In genomic region chr18:57004366-57005121, GRCh38 we compare ENCODE assay signal across 8 cellular contexts.
DNase-seq lines count a peak whose midpoint lies in the region; ATAC-seq, FAIRE-seq and TF ChIP-seq lines count a peak whose summit lies in the region.

No MANE protein-coding gene starts in this region.

- H3K27me3 ChIP-seq in pancreas, result no peaks in the 10 kb centered on the region

- ATAC-seq in GM21786 (IDR thresholded peaks at IDR 0.05; ENCODE audit: unreplicated experiment) (peak; percentile 98), pancreas (peak; percentile 40 to 89 (median 82))

- in situ Hi-C loops in astrocyte of the spinal cord (cut with HindIII; ENCODE audit: low sequenced_read_pairs), result no loop called here

- TF ChIP-seq CTCF in astrocyte of the spinal cord (IDR thresholded peaks at IDR 0.05; ENCODE audit: low read depth, low read length) (no peak), pancreas (IDR thresholded peaks at IDR 0.05) (no peak), coronary artery (IDR thresholded peaks at IDR 0.05) (no peak)

- WGBS in pancreas, 2 donors, result 49 to 61% methylated on average over 5 of the region's 5 CpGs

- no peak overlapping the region for H3K4me3 ChIP-seq in astrocyte of the spinal cord (ENCODE audit: low read depth, low read length)
- H3K4me3 ChIP-seq in pancreas, result no peak overlapping the region
- no peak overlapping the region for H3K4me3 ChIP-seq in coronary artery

- H3K4me1 ChIP-seq in pancreas, result peaks cover 4 to 24% (median 15%) of the 10 kb centered on the region in 3 donors

- H3K27ac ChIP-seq in pancreas (peak overlapping the region; percentile 9 to 62 (median 28)), coronary artery (peak overlapping the region in 1 of 2 donors; percentile 39)

- DNase-seq in NCI-H510A treated with DMSO at 0.1 percent for 48 hours (lab: John Stamatoyannopoulos, UW) (peak; percentile 49), NCI-H510A (lab: John Stamatoyannopoulos, UW) (no peak), KG1 (lab: John Stamatoyannopoulos, UW) (peak; percentile 41), astrocyte of the spinal cord (ENCODE audit: low read depth, low spot score) (peak; percentile 67), pancreas (no peak), anterior cingulate cortex (lab: John Stamatoyannopoulos, UW) (no peak), coronary artery (ENCODE audit: low spot score) (no peak)

- intact Hi-C loops in pancreas (cut with DNase I), result no loop called here

- no peaks in the 10 kb centered on the region for H3K9me3 ChIP-seq in pancreas

- no peak for FAIRE-seq in pancreas (lab: Jason Lieb, UNC)

- H3K36me3 ChIP-seq in pancreas, result no peaks in the 10 kb centered on the region

Comparison
In these comparisons a context has a peak if more than half of its experiments do, and no peak if none do; other contexts are left out.
1. DNase-seq: peak in NCI-H510A treated with DMSO at 0.1 percent for 48 hours (single experiment), KG1 (single experiment) and astrocyte of the spinal cord (single experiment); none in NCI-H510A (single experiment), pancreas (0 of 6), anterior cingulate cortex (0 of 58) and coronary artery (single experiment).